In genomic region chr1:17031436-17031835, GRCh38 we compare ENCODE assay signal across 26 cellular contexts. TPM values are rescaled to one million over a fixed set of nuclear protein-coding genes. Genes with fewer than 3 reads are reported as not detected.
"Had no signal": no experiment of that assay in that cellular context is flagged by ENCODE, and none has a peak within 500 bp of the region (broad histone marks: within the 10 kb centered on the region; RNA-seq: fewer than 3 reads in every experiment).

No MANE protein-coding gene starts in this region.

- H3K27ac Mint-ChIP-seq: activated B cell treated with CpG ODN at 0.5 μM for 24 hours; activated CD4-positive, alpha-beta T cell treated with anti-CD3 and anti-CD28 coated beads, Interleukin-2, amount 10 ng/mL, durations not matched to agents 24 days and 14 days; activated CD8-positive, alpha-beta memory T cell treated with anti-CD3 and anti-CD28 coated beads, Interleukin-2, amount 10 ng/mL, durations not matched to agents 7 days and 5 days; activated naive CD8-positive, alpha-beta T cell treated with anti-CD3 and anti-CD28 coated beads, Interleukin-2, amount 10 ng/mL, durations not matched to agents 7 days and 5 days; T-helper 17 cell had no signal

- H3K27me3 Mint-ChIP-seq: activated B cell treated with CpG ODN at 0.5 μM for 24 hours; activated CD4-positive, alpha-beta T cell treated with anti-CD3 and anti-CD28 coated beads, Interleukin-2, amount 10 ng/mL, durations not matched to agents 24 days and 14 days; activated CD8-positive, alpha-beta memory T cell treated with anti-CD3 and anti-CD28 coated beads, Interleukin-2, amount 10 ng/mL, durations not matched to agents 7 days and 5 days; activated naive CD8-positive, alpha-beta T cell treated with anti-CD3 and anti-CD28 coated beads, Interleukin-2, amount 10 ng/mL, durations not matched to agents 7 days and 5 days; central memory CD8-positive, alpha-beta T cell; T-helper 17 cell had no signal

- H3K4me3 ChIP-seq: K562 had no signal

- H3K4me3 Mint-ChIP-seq: activated B cell treated with CpG ODN at 0.5 μM for 24 hours; activated CD4-positive, alpha-beta T cell treated with anti-CD3 and anti-CD28 coated beads, Interleukin-2, amount 10 ng/mL, durations not matched to agents 24 days and 14 days; activated CD8-positive, alpha-beta memory T cell treated with anti-CD3 and anti-CD28 coated beads, Interleukin-2, amount 10 ng/mL, durations not matched to agents 7 days and 5 days; activated naive CD8-positive, alpha-beta T cell treated with anti-CD3 and anti-CD28 coated beads, Interleukin-2, amount 10 ng/mL, durations not matched to agents 7 days and 5 days; central memory CD8-positive, alpha-beta T cell; T-helper 17 cell had no signal

- H3K9me3 Mint-ChIP-seq: activated B cell treated with CpG ODN at 0.5 μM for 24 hours; activated CD4-positive, alpha-beta T cell treated with anti-CD3 and anti-CD28 coated beads, Interleukin-2, amount 10 ng/mL, durations not matched to agents 24 days and 14 days; activated naive CD8-positive, alpha-beta T cell treated with anti-CD3 and anti-CD28 coated beads, Interleukin-2, amount 10 ng/mL, durations not matched to agents 7 days and 5 days; central memory CD8-positive, alpha-beta T cell had no signal

- DNase-seq: activated B cell treated with CpG ODN at 0.5 μM for 24 hours; activated CD4-positive, alpha-beta T cell treated with anti-CD3 and anti-CD28 coated beads for 1 hour; activated CD4-positive, alpha-beta T cell treated with anti-CD3 and anti-CD28 coated beads, Interleukin-2, amount 10 ng/mL, durations not matched to agents 24 days and 14 days; activated CD4-positive, alpha-beta T cell treated with anti-CD3 and anti-CD28 coated beads, Interleukin-2, amount 50 U/mL, for 48 hours; activated CD8-positive, alpha-beta memory T cell treated with anti-CD3 and anti-CD28 coated beads, Interleukin-2, amount 10 ng/mL, durations not matched to agents 7 days and 5 days; activated naive CD4-positive, alpha-beta T cell treated with anti-CD3 and anti-CD28 coated beads, Interleukin-2, amount 50 U/mL, for 16 hours; activated naive CD8-positive, alpha-beta T cell treated with anti-CD3 and anti-CD28 coated beads, Interleukin-2, amount 10 ng/mL, durations not matched to agents 7 days and 5 days; aorta; Kasumi-1; NCI-H1048; NCI-H146; NCI-H1930; NCI-H2171; NCI-H2227 treated with DMSO at 0.1 percent for 48 hours; NCI-H446 treated with DMSO at 0.1 percent for 48 hours; NCI-H526; NCI-H774; NK-92 treated with Interleukin-12 subunit alpha and Interleukin-12 subunit beta, amount 100 ng/mL, for 24 hours; OCI-M1; RPMI8226; T-helper 17 cell; T-helper 9 cell had no signal

- ATAC-seq: activated CD8-positive, alpha-beta memory T cell treated with anti-CD3 and anti-CD28 coated beads, Interleukin-2, amount 10 ng/mL, durations not matched to agents 7 days and 5 days; K562; Panc1; Right ventricle myocardium inferior; T-helper 17 cell had no signal

- H3K4me1 Mint-ChIP-seq: activated B cell treated with CpG ODN at 0.5 μM for 24 hours; central memory CD8-positive, alpha-beta T cell had no signal

RNA-seq across cellular contexts. Expression of gene MFAP2, which starts 51.0 kb away (rescaled TPM):
- total RNA-seq: activated B cell treated with CpG ODN at 0.5 μM for 24 hours; activated CD4-positive, alpha-beta T cell treated with anti-CD3 and anti-CD28 coated beads, Interleukin-2, amount 10 ng/mL, durations not matched to agents 24 days and 14 days; activated CD8-positive, alpha-beta memory T cell treated with anti-CD3 and anti-CD28 coated beads, Interleukin-2, amount 10 ng/mL, durations not matched to agents 7 days and 5 days; activated naive CD8-positive, alpha-beta T cell treated with anti-CD3 and anti-CD28 coated beads, Interleukin-2, amount 10 ng/mL, durations not matched to agents 7 days and 5 days; K562; T-helper 17 cell had no signal
- polyA plus RNA-seq: K562 had no signal
